Comparison of ENCODE assay signal across 17 cellular contexts in the genomic region with DNA sequence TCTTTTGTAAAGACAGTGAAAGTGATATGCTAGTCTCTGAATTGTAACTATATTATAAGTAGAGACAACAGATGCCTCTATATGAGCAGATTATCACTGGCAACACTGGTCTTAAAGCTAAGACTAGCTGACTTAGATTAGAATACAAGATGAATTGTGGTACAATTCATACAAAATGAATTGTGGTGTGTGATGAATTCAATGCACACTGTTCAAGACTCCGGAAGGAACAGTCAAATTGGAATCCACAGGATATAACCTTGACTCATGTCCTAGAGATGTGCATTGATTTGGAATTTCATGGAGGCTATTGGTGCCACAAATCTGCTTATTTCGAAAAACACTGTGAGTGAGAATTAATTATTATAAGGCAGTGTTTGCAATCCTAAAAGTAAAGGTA.
DNase-seq lines count a peak whose midpoint lies in the region; ATAC-seq, FAIRE-seq and TF ChIP-seq lines count a peak whose summit lies in the region.
"Had no signal": no experiment of that assay in that cellular context is flagged by ENCODE, and none has a peak within 500 bp of the region (broad histone marks: within the 10 kb centered on the region; RNA-seq: fewer than 3 reads in every experiment).

No MANE protein-coding gene starts in this region.

- no peaks in the 10 kb centered on the region for H3K9me3 ChIP-seq in HCT116 (ENCODE audit: control insufficient read depth in 1 of 2, insufficient read depth in 1 of 2, low read depth in 1 of 2, low read length in 2 of 2)
- H3K9me3 ChIP-seq: BE2C had no signal

- ATAC-seq in HCT116 (no peak), GM18907 (IDR thresholded peaks at IDR 0.05; ENCODE audit: unreplicated experiment) (no peak), omental fat pad (ENCODE audit: low FRiP score) (no peak)

- POLR2A ChIA-PET in HCT116 (lab: Charles Lee), result no interaction called here

- no peaks in the 10 kb centered on the region for H3K79me2 ChIP-seq in HCT116 (ENCODE audit: insufficient read depth, low read length)

- DNase-seq in HCT116 (ENCODE audit: low read depth, low spot score) (no peak), RPMI7951 (ENCODE audit: low read depth) (peak; percentile 1), dermis blood vessel endothelial cell (peak; percentile 0), omental fat pad (ENCODE audit: low spot score) (no peak), GM19239 (ENCODE audit: insufficient read length, low spot score) (no peak), activated gamma-delta T cell (lab: John Stamatoyannopoulos, UW) (no peak)
- DNase-seq: ACHN; BE2C; C1 segment of cervical spinal cord; CD4-positive, CD25-positive, alpha-beta regulatory T cell; CD8-positive, alpha-beta memory T cell; COR-L47; GF-D8; H9; KG1 had no signal

- H3K9ac ChIP-seq in HCT116 (ENCODE audit: low read length), result no peak overlapping the region

- H3K36me3 ChIP-seq in HCT116 (ENCODE audit: control insufficient read depth in 1 of 2, insufficient read depth in 2 of 2, low read length in 2 of 2), result no peaks in the 10 kb centered on the region
- H3K36me3 ChIP-seq: BE2C had no signal

- intact Hi-C loops in HCT116 (cut with micrococcal nuclease), result no loop called here

- CTCF ChIA-PET in HCT116 (lab: Charles Lee), result no interaction called here

- FAIRE-seq in GM19239 (lab: Jason Lieb, UNC), result no peak
- FAIRE-seq: H1 had no signal

- TF ChIP-seq POLR2A in HCT116 (IDR thresholded peaks at IDR 0.05; ENCODE audit: borderline replicate concordance, extremely low read depth, insufficient read depth, insufficient read length), result no peak

- H4K20me1 ChIP-seq in HCT116 (ENCODE audit: insufficient read depth), result no peaks in the 10 kb centered on the region

- no peaks in the 10 kb centered on the region for H3K27me3 ChIP-seq in HCT116 (ENCODE audit: insufficient read depth, low read length)
- H3K27me3 ChIP-seq: BE2C had no signal

- no peak overlapping the region for H3K4me3 ChIP-seq in HCT116 (replicated peaks in 1 of 2; ENCODE audit: low read depth in 1 of 2, low read length in 2 of 2)

- RAD21 ChIA-PET in HCT116 (lab: Charles Lee; ENCODE audit: low non-redundant PET in 1 of 2, low total read pairs in 2 of 2, uncharacterized antibody in 2 of 2, unreplicated experiment in 2 of 2), result no interaction called here

- H3K4me2 ChIP-seq in HCT116 (ENCODE audit: low read length), result no peak overlapping the region

- no peaks in the 10 kb centered on the region for H3K9me2 ChIP-seq in HCT116 (ENCODE audit: insufficient read depth)

- no peaks in the 10 kb centered on the region for H3K4me1 ChIP-seq in HCT116 (ENCODE audit: control insufficient read depth in 1 of 2, insufficient read depth in 2 of 2, low read length in 2 of 2)
- H3K4me1 ChIP-seq: BE2C had no signal

- H2AFZ ChIP-seq in HCT116 (ENCODE audit: low read depth, low read length, poor library complexity, severe bottlenecking), result peak overlapping the region; percentile 36

- TF ChIP-seq RAD21 in HCT116 (IDR thresholded peaks at IDR 0.05; ENCODE audit: low read depth), result no peak

- TF ChIP-seq CTCF in HCT116 (IDR thresholded peaks at IDR 0.05 in 2 of 3, conservative IDR thresholded peaks at IDR 0.05 in 1 of 3; ENCODE audit: borderline replicate concordance in 1 of 3, insufficient read depth in 1 of 3, low read depth in 2 of 3, low read length in 2 of 3) (no peak), omental fat pad (IDR thresholded peaks at IDR 0.05) (no peak)

- no TSS peak for BruUV-seq in HCT116 (replicated peaks; lab: Mats Ljungman, UMichigan)

- no peak overlapping the region for H3K27ac ChIP-seq in HCT116 (ENCODE audit: low read depth, low read length)

TF ChIP-seq in HCT116, 20 proteins besides CTCF, POLR2A, EP300 and RAD21:
- TF ChIP-seq EZH2 (IDR thresholded peaks at IDR 0.05), result no peak
- no peak for TF ChIP-seq ZFX (IDR thresholded peaks at IDR 0.05)
- no peak for TF ChIP-seq POLR2AphosphoS5 (IDR thresholded peaks at IDR 0.05; ENCODE audit: low read depth, low read length)
- no peak for TF ChIP-seq ZNF274 (IDR thresholded peaks at IDR 0.05; ENCODE audit: low read depth, low read length)
- TF ChIP-seq, protein P1, sequence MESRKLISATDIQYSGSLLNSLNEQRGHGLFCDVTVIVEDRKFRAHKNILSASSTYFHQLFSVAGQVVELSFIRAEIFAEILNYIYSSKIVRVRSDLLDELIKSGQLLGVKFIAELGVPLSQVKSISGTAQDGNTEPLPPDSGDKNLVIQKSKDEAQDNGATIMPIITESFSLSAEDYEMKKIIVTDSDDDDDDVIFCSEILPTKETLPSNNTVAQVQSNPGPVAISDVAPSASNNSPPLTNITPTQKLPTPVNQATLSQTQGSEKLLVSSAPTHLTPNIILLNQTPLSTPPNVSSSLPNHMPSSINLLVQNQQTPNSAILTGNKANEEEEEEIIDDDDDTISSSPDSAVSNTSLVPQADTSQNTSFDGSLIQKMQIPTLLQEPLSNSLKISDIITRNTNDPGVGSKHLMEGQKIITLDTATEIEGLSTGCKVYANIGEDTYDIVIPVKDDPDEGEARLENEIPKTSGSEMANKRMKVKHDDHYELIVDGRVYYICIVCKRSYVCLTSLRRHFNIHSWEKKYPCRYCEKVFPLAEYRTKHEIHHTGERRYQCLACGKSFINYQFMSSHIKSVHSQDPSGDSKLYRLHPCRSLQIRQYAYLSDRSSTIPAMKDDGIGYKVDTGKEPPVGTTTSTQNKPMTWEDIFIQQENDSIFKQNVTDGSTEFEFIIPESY (IDR thresholded peaks at IDR 0.05; ENCODE audit: extremely low read depth, insufficient replicate concordance, low read length), result no peak
- TF ChIP-seq TCF7L2 (IDR thresholded peaks at IDR 0.05; ENCODE audit: borderline replicate concordance, extremely low read depth, insufficient read depth, insufficient read length), result no peak
- TF ChIP-seq JUND (IDR thresholded peaks at IDR 0.05), result no peak
- TF ChIP-seq SIN3A (IDR thresholded peaks at IDR 0.05; ENCODE audit: low read depth), result no peak
- TF ChIP-seq FOSL1 (IDR thresholded peaks at IDR 0.05; ENCODE audit: low read depth), result no peak
- TF ChIP-seq, protein P2, sequence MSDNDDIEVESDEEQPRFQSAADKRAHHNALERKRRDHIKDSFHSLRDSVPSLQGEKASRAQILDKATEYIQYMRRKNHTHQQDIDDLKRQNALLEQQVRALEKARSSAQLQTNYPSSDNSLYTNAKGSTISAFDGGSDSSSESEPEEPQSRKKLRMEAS (IDR thresholded peaks at IDR 0.05), result no peak
- TF ChIP-seq ATF3 (IDR thresholded peaks at IDR 0.05), result no peak

Comparison
In these comparisons a context has a peak if more than half of its experiments do, and no peak if none do; other contexts are left out.
1. DNase-seq: peak in RPMI7951 (single experiment) and dermis blood vessel endothelial cell (single experiment); none in HCT116 (single experiment), omental fat pad (single experiment), GM19239 (single experiment) and activated gamma-delta T cell (single experiment).